ENCODE assay signal across 1 cellular context in the genomic region with DNA sequence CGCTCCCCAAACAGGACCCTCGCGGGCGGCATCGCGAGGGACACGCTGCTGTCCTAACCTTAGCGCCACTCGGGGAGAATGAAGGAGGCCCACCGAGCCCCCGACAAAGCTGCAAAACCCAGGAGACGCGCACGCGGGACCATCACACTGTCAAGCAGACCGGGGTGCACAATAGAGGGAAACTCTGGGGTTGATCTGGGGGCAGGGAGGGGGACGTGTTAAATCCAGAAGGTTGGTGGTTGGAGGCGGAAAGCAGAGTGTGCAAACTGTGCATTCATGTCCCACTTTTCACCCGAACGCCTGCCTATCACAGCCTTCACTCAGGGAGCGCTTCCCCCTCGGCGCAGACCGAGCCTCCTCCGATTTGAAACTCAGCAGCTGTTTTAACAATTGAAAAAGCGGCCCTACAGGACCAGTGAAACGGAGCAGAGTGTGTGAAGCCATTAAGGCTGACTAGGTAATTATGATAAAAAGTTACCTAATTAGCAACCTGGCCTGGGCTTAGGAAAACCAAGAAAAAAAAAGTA.
TF ChIP-seq lines count a peak whose summit lies in the region.

No MANE protein-coding gene starts in this region.

TF ChIP-seq in IMR-90, 13 proteins besides CTCF, POLR2A, EP300 and RAD21 (continued from another document):
- TF ChIP-seq USF2 (IDR thresholded peaks at IDR 0.05; ENCODE audit: low read depth, low read length) (no peak), RCOR1 (IDR thresholded peaks at IDR 0.05; ENCODE audit: insufficient replicate concordance, low read length) (no peak), RFX5 (IDR thresholded peaks at IDR 0.05; ENCODE audit: low read depth, low read length) (no peak), MAZ (IDR thresholded peaks at IDR 0.05; ENCODE audit: borderline replicate concordance, low read depth, low read length) (no peak), BHLHE40 (IDR thresholded peaks at IDR 0.05; ENCODE audit: low read depth, low read length) (no peak), NFE2L2 (IDR thresholded peaks at IDR 0.05; ENCODE audit: low read depth, low read length) (no peak), CHD1 (IDR thresholded peaks at IDR 0.05; ENCODE audit: low read depth, low read length) (no peak)
- TF ChIP-seq, protein P1, sequence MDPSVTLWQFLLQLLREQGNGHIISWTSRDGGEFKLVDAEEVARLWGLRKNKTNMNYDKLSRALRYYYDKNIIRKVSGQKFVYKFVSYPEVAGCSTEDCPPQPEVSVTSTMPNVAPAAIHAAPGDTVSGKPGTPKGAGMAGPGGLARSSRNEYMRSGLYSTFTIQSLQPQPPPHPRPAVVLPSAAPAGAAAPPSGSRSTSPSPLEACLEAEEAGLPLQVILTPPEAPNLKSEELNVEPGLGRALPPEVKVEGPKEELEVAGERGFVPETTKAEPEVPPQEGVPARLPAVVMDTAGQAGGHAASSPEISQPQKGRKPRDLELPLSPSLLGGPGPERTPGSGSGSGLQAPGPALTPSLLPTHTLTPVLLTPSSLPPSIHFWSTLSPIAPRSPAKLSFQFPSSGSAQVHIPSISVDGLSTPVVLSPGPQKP (IDR thresholded peaks at IDR 0.05; ENCODE audit: borderline replicate concordance, low read depth, low read length) = no peak
